In the genomic region with DNA sequence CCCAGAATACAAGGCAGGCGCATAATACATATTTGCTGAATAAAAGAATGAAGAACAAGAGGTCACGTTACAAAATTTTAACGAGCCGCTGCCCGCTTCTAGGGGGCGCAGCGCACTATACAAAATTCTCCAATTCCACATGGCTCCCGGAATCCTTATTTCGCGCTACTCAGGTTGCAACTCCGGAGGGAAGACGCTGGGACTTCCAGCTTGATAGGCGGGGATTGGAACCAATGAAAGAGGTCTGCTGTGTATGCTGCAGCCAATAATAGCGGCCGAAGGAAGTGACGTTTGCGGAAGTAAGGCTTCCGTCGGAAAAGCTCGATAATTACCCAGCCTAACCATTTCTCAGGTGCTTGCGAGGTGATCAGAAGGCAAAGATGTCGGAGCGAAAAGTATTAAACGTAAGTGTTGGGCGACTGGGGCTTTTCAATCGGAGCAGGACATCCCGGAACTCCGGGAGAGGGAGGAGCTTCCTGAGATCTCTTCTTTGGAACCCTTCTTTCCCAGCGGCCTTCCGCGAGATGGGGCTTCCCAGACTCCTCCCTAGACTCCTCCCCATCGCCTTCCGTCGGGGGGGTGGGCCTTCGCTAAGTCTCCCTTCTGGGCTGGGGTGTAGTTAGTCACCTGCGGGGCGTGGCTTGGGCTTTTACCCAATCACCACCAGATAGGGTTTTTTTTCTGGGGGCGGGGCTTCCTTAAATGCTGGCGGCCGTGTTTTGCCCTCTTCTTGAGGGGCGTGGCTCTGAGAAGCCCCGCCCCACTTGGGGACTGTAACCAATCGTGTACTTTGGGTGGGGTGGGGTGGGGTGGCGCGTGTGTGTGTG, we compare ENCODE assay signal across 8 cellular contexts. TPM values are rescaled to one million over a fixed set of nuclear protein-coding genes. Genes with fewer than 3 reads are reported as not detected.
DNase-seq lines count a peak whose midpoint lies in the region; ATAC-seq and TF ChIP-seq lines count a peak whose summit lies in the region.

Gene YJU2, plus strand, starts transcription at position 314 of the 827 bp plus-strand sequence. Its CDS starts 67 bp downstream, at position 381.

- peak within 1 kb of the TSS; percentile 94 for H3K9ac ChIP-seq in mucosa of stomach (ENCODE audit: low read length)

- peak within 1 kb of the TSS; percentile 98 for H3K27ac Mint-ChIP-seq in activated T-cell treated with anti-CD3 and anti-CD28 coated beads, Interleukin-2, amount 50 U/mL, for 24 hours

- peak within 1 kb of the TSS; percentile 86 for H3K4me3 Mint-ChIP-seq in activated T-cell treated with anti-CD3 and anti-CD28 coated beads, Interleukin-2, amount 50 U/mL, for 24 hours

- DNase-seq in DMS79 treated with DMSO at 0.1 percent for 48 hours (lab: John Stamatoyannopoulos, UW) (peak; percentile 98), KG1 (lab: John Stamatoyannopoulos, UW) (peak; percentile 99)
- peak; percentile 96 for DNase-seq in activated T-cell treated with anti-CD3 and anti-CD28 coated beads, Interleukin-2, amount 50 U/mL, for 24 hours
- peak; percentile 90 to 96 for DNase-seq in stimulated activated CD8-positive, alpha-beta memory T cell treated with anti-CD3 and anti-CD28 coated beads, Interleukin-7, amount 100 ng/mL, for 1 hour (ENCODE audit: low read depth in 2 of 2)

- 0 to 1% methylated on average over 42 to 45 of the region's 45 CpGs for WGBS in esophagus, 2 donors

- no peaks in the 10 kb centered on the region for H3K27me3 ChIP-seq in esophagus (ENCODE audit: control insufficient read depth in 1 of 2, insufficient read depth in 2 of 2, low read length in 2 of 2)
- no peaks in the 10 kb centered on the region for H3K27me3 ChIP-seq in mucosa of stomach (ENCODE audit: control insufficient read depth, insufficient read depth, low read length)

- H3K27me3 Mint-ChIP-seq in activated T-cell treated with anti-CD3 and anti-CD28 coated beads, Interleukin-2, amount 50 U/mL, for 24 hours = no peaks in the 10 kb centered on the region

- peaks cover 21% of the 10 kb centered on the region for H3K4me1 Mint-ChIP-seq in activated T-cell treated with anti-CD3 and anti-CD28 coated beads, Interleukin-2, amount 50 U/mL, for 24 hours (ENCODE audit: low read depth)

- H3K4me3 ChIP-seq in esophagus (ENCODE audit: low read depth in 1 of 2, low read length in 2 of 2) (peak within 1 kb of the TSS; percentile 50 to 70), mucosa of stomach (ENCODE audit: low read length) (peak within 1 kb of the TSS; percentile 98)

- ATAC-seq in GM21723 (IDR thresholded peaks at IDR 0.05; ENCODE audit: unreplicated experiment) = peak; percentile 78

- no peaks in the 10 kb centered on the region for H3K9me3 ChIP-seq in esophagus (ENCODE audit: control insufficient read depth in 2 of 2, insufficient read depth in 1 of 2, low read depth in 1 of 2, low read length in 1 of 2)
- H3K9me3 ChIP-seq in mucosa of stomach (ENCODE audit: control insufficient read depth, low read length) = no peaks in the 10 kb centered on the region

- peak within 1 kb of the TSS; percentile 97 to 98 for H3K27ac ChIP-seq in esophagus (ENCODE audit: low read depth in 2 of 2, low read length in 1 of 2)

- H3K36me3 ChIP-seq in esophagus (ENCODE audit: control insufficient read depth in 2 of 2, insufficient read depth in 2 of 2, low read length in 1 of 2) (peaks cover 11 to 24% of the 10 kb centered on the region in 2 donors), mucosa of stomach (ENCODE audit: control insufficient read depth, insufficient read depth, low read length) (peaks cover 4% of the 10 kb centered on the region)

- peaks cover 44% of the 10 kb centered on the region for H3K36me3 Mint-ChIP-seq in activated T-cell treated with anti-CD3 and anti-CD28 coated beads, Interleukin-2, amount 50 U/mL, for 24 hours (ENCODE audit: low read depth)

- H3K4me1 ChIP-seq in esophagus (ENCODE audit: control insufficient read depth in 2 of 2, insufficient read depth in 2 of 2, low read length in 1 of 2) (no peaks in the 10 kb centered on the region), mucosa of stomach (ENCODE audit: control insufficient read depth, insufficient read depth, low read length) (peaks cover 6% of the 10 kb centered on the region)

- H3K9me3 Mint-ChIP-seq in activated T-cell treated with anti-CD3 and anti-CD28 coated beads, Interleukin-2, amount 50 U/mL, for 24 hours = peaks cover 2% of the 10 kb centered on the region

TF ChIP-seq in PFSK-1, 5 proteins besides CTCF, POLR2A, EP300 and RAD21:
- TF ChIP-seq POLR2AphosphoS5 (IDR thresholded peaks at IDR 0.05; ENCODE audit: low read depth, low read length) (peak; percentile 66), SIN3A (IDR thresholded peaks at IDR 0.05; ENCODE audit: borderline replicate concordance, insufficient read depth, low read length) (no peak), TAF1 (IDR thresholded peaks at IDR 0.05; ENCODE audit: borderline replicate concordance, insufficient read depth, low read length) (peak; percentile 77; the same call in 1 of the 2 replicates)

RNA-seq across cellular contexts. Expression of gene YJU2, which starts in this region (rescaled TPM):
- polyA plus RNA-seq in PFSK-1 (2012; ENCODE audit: insufficient read length, low read depth) = 37.3 TPM
- polyA plus RNA-seq in esophagus = 10 to 100 TPM; 25.9 to 27.7 TPM

Comparison
In these comparisons a context has a peak if more than half of its experiments do, and no peak if none do; other contexts are left out.
1. Peak in every context shown above with its lines: DNase-seq, ATAC-seq, H3K4me3 ChIP-seq and H3K27ac ChIP-seq.